Comparison of ENCODE assay signal across 24 cellular contexts in genomic region chr11:72595292-72595684, GRCh38.
"Had no signal": no experiment of that assay in that cellular context is flagged by ENCODE, and none has a peak within 500 bp of the region (broad histone marks: within the 10 kb centered on the region; RNA-seq: fewer than 3 reads in every experiment).

No MANE protein-coding gene starts in this region.

- H3K27ac Mint-ChIP-seq: activated naive CD4-positive, alpha-beta T cell treated with anti-CD3 and anti-CD28 coated beads, Interleukin-2, amount 50 U/mL, for 72 hours; activated T-cell treated with anti-CD3 and anti-CD28 coated beads, Interleukin-2, amount 50 U/mL, for 72 hours; endodermal cell; nephron; stimulated activated effector memory CD8-positive, alpha-beta T cell treated with anti-CD3 and anti-CD28 coated beads, Interleukin-12 subunit alpha, Interleukin-12 subunit beta, amount 100 ng/mL, for 72 hours; stimulated activated naive CD8-positive, alpha-beta T cell treated with anti-CD3 and anti-CD28 coated beads, Interleukin-15, Interleukin-2, amounts not matched to agents 100 ng/mL and 50 ng/mL, for 24 hours; T-helper 2 cell treated with Interferon-gamma antibody and Interleukin-4, amounts not matched to agents 5 μg/mL and 100 μg/mL, for 36 hours had no signal

- H3K9me3 ChIP-seq: mucosa of descending colon, ovary, prostate gland, sigmoid colon, tibial artery had no signal

- H3K27ac ChIP-seq: ovary, prostate gland, sigmoid colon, tibial artery had no signal

- H3K4me3 ChIP-seq: mucosa of descending colon, ovary, prostate gland, sigmoid colon, tibial artery had no signal

- H3K36me3 Mint-ChIP-seq: activated naive CD4-positive, alpha-beta T cell treated with anti-CD3 and anti-CD28 coated beads, Interleukin-2, amount 50 U/mL, for 72 hours; stimulated activated effector memory CD8-positive, alpha-beta T cell treated with anti-CD3 and anti-CD28 coated beads, Interleukin-12 subunit alpha, Interleukin-12 subunit beta, amount 100 ng/mL, for 72 hours had no signal

- H3K36me3 ChIP-seq: ovary, prostate gland, sigmoid colon, tibial artery had no signal

- H3K9me3 Mint-ChIP-seq: activated naive CD4-positive, alpha-beta T cell treated with anti-CD3 and anti-CD28 coated beads, Interleukin-2, amount 50 U/mL, for 72 hours; activated T-cell treated with anti-CD3 and anti-CD28 coated beads, Interleukin-2, amount 50 U/mL, for 72 hours; endodermal cell; nephron; stimulated activated effector memory CD8-positive, alpha-beta T cell treated with anti-CD3 and anti-CD28 coated beads, Interleukin-12 subunit alpha, Interleukin-12 subunit beta, amount 100 ng/mL, for 72 hours; stimulated activated naive CD8-positive, alpha-beta T cell treated with anti-CD3 and anti-CD28 coated beads, Interleukin-15, Interleukin-2, amounts not matched to agents 100 ng/mL and 50 ng/mL, for 24 hours; T-helper 2 cell treated with Interferon-gamma antibody and Interleukin-4, amounts not matched to agents 5 μg/mL and 100 μg/mL, for 36 hours had no signal

- ATAC-seq: activated naive CD4-positive, alpha-beta T cell treated with anti-CD3 and anti-CD28 coated beads, Interleukin-2, amount 50 U/mL, for 72 hours; activated T-cell treated with anti-CD3 and anti-CD28 coated beads, Interleukin-2, amount 50 U/mL, for 72 hours; esophagus mucosa; left ventricle myocardium superior; mucosa of descending colon; stimulated activated effector memory CD8-positive, alpha-beta T cell treated with anti-CD3 and anti-CD28 coated beads, Interleukin-12 subunit alpha, Interleukin-12 subunit beta, amount 100 ng/mL, for 72 hours had no signal

- H3K27me3 ChIP-seq: ovary, sigmoid colon had no signal

- DNase-seq: activated CD4-positive, alpha-beta T cell treated with anti-CD3 and anti-CD28 coated beads for 4 hours; activated CD4-positive, alpha-beta T cell treated with anti-CD3 and anti-CD28 coated beads, Interleukin-2, amount 50 U/mL, for 4 hours; activated CD4-positive, CD25-positive, alpha-beta regulatory T cell; activated naive CD4-positive, alpha-beta T cell; activated T-cell treated with anti-CD3 and anti-CD28 coated beads for 4 hours; activated T-cell treated with anti-CD3 and anti-CD28 coated beads, Interleukin-2, amount 50 U/mL, for 72 hours; cortex of kidney; foreskin fibroblast; left ventricle myocardium superior; mucosa of descending colon; ovary; sigmoid colon; small intestine; stimulated activated CD4-positive, alpha-beta T cell treated with anti-CD3 and anti-CD28 coated beads, Interleukin-4, amount 100 ng/mL, for 24 hours; T-helper 1 cell; tibial artery had no signal

- H3K4me3 Mint-ChIP-seq: activated T-cell treated with anti-CD3 and anti-CD28 coated beads, Interleukin-2, amount 50 U/mL, for 72 hours; endodermal cell; nephron; stimulated activated effector memory CD8-positive, alpha-beta T cell treated with anti-CD3 and anti-CD28 coated beads, Interleukin-12 subunit alpha, Interleukin-12 subunit beta, amount 100 ng/mL, for 72 hours; stimulated activated naive CD8-positive, alpha-beta T cell treated with anti-CD3 and anti-CD28 coated beads, Interleukin-15, Interleukin-2, amounts not matched to agents 100 ng/mL and 50 ng/mL, for 24 hours; T-helper 2 cell treated with Interferon-gamma antibody and Interleukin-4, amounts not matched to agents 5 μg/mL and 100 μg/mL, for 36 hours had no signal

- H3K4me1 ChIP-seq: prostate gland had no signal
